In genomic region chr5:67197536-67197935, GRCh38 we compare ENCODE assay signal across 15 cellular contexts. TPM values are rescaled to one million over a fixed set of nuclear protein-coding genes. Genes with fewer than 3 reads are reported as not detected.
"Had no signal": no experiment of that assay in that cellular context is flagged by ENCODE, and none has a peak within 500 bp of the region (broad histone marks: within the 10 kb centered on the region; RNA-seq: fewer than 3 reads in every experiment).

No MANE protein-coding gene starts in this region.

- H3K36me3 ChIP-seq: adrenal gland, cardiac muscle cell, left lung, neutrophil, sigmoid colon, transverse colon had no signal

- H3K27ac Mint-ChIP-seq: activated CD4-positive, alpha-beta memory T cell treated with anti-CD3 and anti-CD28 coated beads, Interleukin-2, amount 10 ng/mL, durations not matched to agents 7 days and 5 days; natural killer cell had no signal

- H3K4me3 ChIP-seq: adrenal gland, cardiac muscle cell, left lung, sigmoid colon, SK-N-MC, transverse colon had no signal

- H3K9ac ChIP-seq: parathyroid adenoma had no signal

- H3K4me3 Mint-ChIP-seq: activated CD4-positive, alpha-beta memory T cell treated with anti-CD3 and anti-CD28 coated beads, Interleukin-2, amount 10 ng/mL, durations not matched to agents 7 days and 5 days; natural killer cell had no signal

- H3K36me3 Mint-ChIP-seq: natural killer cell had no signal

- ATAC-seq: left lung, natural killer cell, T-cell had no signal

- H3K27ac ChIP-seq: adrenal gland, cardiac muscle cell, left lung, neutrophil, parathyroid adenoma, SK-N-MC had no signal

- DNase-seq: activated CD4-positive, alpha-beta memory T cell treated with anti-CD3 and anti-CD28 coated beads, Interleukin-2, amount 10 ng/mL, durations not matched to agents 7 days and 5 days; activated naive CD4-positive, alpha-beta T cell treated with Interleukin-2 at 50 U/mL for 16 hours; adrenal gland; left lung; mesenchymal stem cell; natural killer cell; sigmoid colon; stimulated activated CD4-positive, alpha-beta T cell treated with anti-CD3 and anti-CD28 coated beads, Interleukin-1b, Interleukin-23, amount 100 ng/mL, for 48 hours; T-cell; T1000; transverse colon had no signal

- H3K9me3 ChIP-seq: adrenal gland, left lung, neutrophil, transverse colon had no signal

- H3K27me3 ChIP-seq: adrenal gland, cardiac muscle cell, left lung, neutrophil, sigmoid colon, transverse colon had no signal

- H3K9me3 Mint-ChIP-seq: natural killer cell had no signal

- H3K27me3 Mint-ChIP-seq: activated CD4-positive, alpha-beta memory T cell treated with anti-CD3 and anti-CD28 coated beads, Interleukin-2, amount 10 ng/mL, durations not matched to agents 7 days and 5 days; T-cell had no signal

RNA-seq across cellular contexts. Expression of gene CD180, which starts 0.9 kb away (rescaled TPM):
- total RNA-seq: cardiac muscle cell had no signal
